Comparison of ENCODE assay signal across 8 cellular contexts in genomic region chr3:152270145-152270870, GRCh38. TPM values are rescaled to one million over a fixed set of nuclear protein-coding genes. Genes with fewer than 3 reads are reported as not detected.
A peak's percentile ranks its signal among the peaks of the same experiment; 100 is the strongest.
DNase-seq lines count a peak whose midpoint lies in the region; ATAC-seq and TF ChIP-seq lines count a peak whose summit lies in the region.

No MANE protein-coding gene starts in this region.

- BruUV-seq in OCI-LY7 (replicated peaks; lab: Mats Ljungman, UMichigan): no TSS peak

- TF ChIP-seq CTCF in OCI-LY7 (conservative IDR thresholded peaks at IDR 0.05; ENCODE audit: low read length) (no peak), mucosa of descending colon (IDR thresholded peaks at IDR 0.05) (no peak)

- H3K4me3 Mint-ChIP-seq in dendritic cell treated with granulocyte-macrophage colony-stimulating factor and Interleukin-4, amounts not matched to agents 40 ng/mL and 50 ng/mL, for 4 days: peak overlapping the region; percentile 96

- peaks cover 72% of the 10 kb centered on the region for H3K79me2 ChIP-seq in OCI-LY7 (ENCODE audit: insufficient read depth, low read depth, low read length)

- peak overlapping the region; percentile 97 for H3K27ac Mint-ChIP-seq in dendritic cell treated with granulocyte-macrophage colony-stimulating factor and Interleukin-4, amounts not matched to agents 40 ng/mL and 50 ng/mL, for 4 days

- peak overlapping the region; percentile 92 for H3K4me2 ChIP-seq in OCI-LY7 (ENCODE audit: low read length)

- no peaks in the 10 kb centered on the region; the same call in 1 of the 2 replicates for H3K9me3 ChIP-seq in OCI-LY7 (ENCODE audit: low read length)
- no peaks in the 10 kb centered on the region for H3K9me3 ChIP-seq in mucosa of descending colon

- H3K4me1 ChIP-seq in OCI-LY7 (ENCODE audit: insufficient read depth, low read length, poor library complexity, severe bottlenecking): peaks cover 64% of the 10 kb centered on the region
- H3K4me1 ChIP-seq in mucosa of descending colon (ENCODE audit: low read depth): peaks cover 49% of the 10 kb centered on the region

- H3K27me3 Mint-ChIP-seq in dendritic cell treated with granulocyte-macrophage colony-stimulating factor and Interleukin-4, amounts not matched to agents 40 ng/mL and 50 ng/mL, for 4 days: no peaks in the 10 kb centered on the region

- H3K27ac ChIP-seq in OCI-LY7 (ENCODE audit: low read depth, low read length, poor library complexity, severe bottlenecking): peak overlapping the region; percentile 94

- peaks cover 47% of the 10 kb centered on the region for H4K20me1 ChIP-seq in OCI-LY7 (ENCODE audit: insufficient read depth, low read length)

- H2AFZ ChIP-seq in OCI-LY7 (ENCODE audit: low read length): no peak overlapping the region

- peaks cover 48% of the 10 kb centered on the region for H3K36me3 Mint-ChIP-seq in dendritic cell treated with granulocyte-macrophage colony-stimulating factor and Interleukin-4, amounts not matched to agents 40 ng/mL and 50 ng/mL, for 4 days (ENCODE audit: low read depth)

- peaks cover 40% of the 10 kb centered on the region for H3K36me3 ChIP-seq in OCI-LY7 (ENCODE audit: insufficient read depth, low read length)
- no peaks in the 10 kb centered on the region for H3K36me3 ChIP-seq in mucosa of descending colon (ENCODE audit: low read depth)

- H3K4me3 ChIP-seq in OCI-LY7 (ENCODE audit: low read depth, low read length, poor library complexity, severe bottlenecking) (peak overlapping the region; percentile 79), mucosa of descending colon (peak overlapping the region; percentile 91)

- CTCF ChIA-PET in OCI-LY7 (lab: Charles Lee; ENCODE audit: unreplicated experiment): no interaction called here

- H3K4me1 Mint-ChIP-seq in dendritic cell treated with granulocyte-macrophage colony-stimulating factor and Interleukin-4, amounts not matched to agents 40 ng/mL and 50 ng/mL, for 4 days (ENCODE audit: low read depth): peaks cover 50% of the 10 kb centered on the region

- intact Hi-C loops in OCI-LY7 (cut with micrococcal nuclease; ENCODE audit: unreplicated experiment) (no loop called here), mucosa of descending colon (cut with DNase I, micrococcal nuclease) (no loop called here)
- intact Hi-C loops in dendritic cell treated with granulocyte-macrophage colony-stimulating factor and Interleukin-4, amounts not matched to agents 40 ng/mL and 50 ng/mL, for 4 days (cut with micrococcal nuclease): loop anchor here (2.0 kb wide), 1 partner anchor 74 kb away; no protein-coding TSS in a partner anchor

- H3K9me3 Mint-ChIP-seq in dendritic cell treated with granulocyte-macrophage colony-stimulating factor and Interleukin-4, amounts not matched to agents 40 ng/mL and 50 ng/mL, for 4 days: no peaks in the 10 kb centered on the region

- ATAC-seq in mucosa of descending colon: peak; percentile 5
- no peak for ATAC-seq in HG03025 (IDR thresholded peaks at IDR 0.05; ENCODE audit: low FRiP score, unreplicated experiment)
- no peak for ATAC-seq in GM19397 (IDR thresholded peaks at IDR 0.05; ENCODE audit: unreplicated experiment)

- no peaks in the 10 kb centered on the region for H3K9me2 ChIP-seq in OCI-LY7 (ENCODE audit: insufficient read depth, low read length)

- DNase-seq in NCI-H345 treated with DMSO at 0.1 percent for 48 hours (lab: John Stamatoyannopoulos, UW; ENCODE audit: unreplicated experiment) (peak; percentile 34), NCI-H345 (lab: John Stamatoyannopoulos, UW) (no peak), OCI-LY7 (ENCODE audit: low spot score) (peak; percentile 37), mucosa of descending colon (no peak), mesenteric fat pad (ENCODE audit: low spot score) (no peak)

- POLR2A ChIA-PET in OCI-LY7 (lab: Charles Lee): interaction anchor here (1.2 to 9.0 kb wide), 6 partner anchors 13 to 72 kb away, joined by 4 to 79 read pairs (median 26); no protein-coding TSS in a partner anchor

RNA-seq across cellular contexts. Expression of gene MBNL1, which starts 1.6 kb away (rescaled TPM):
- total RNA-seq in OCI-LY7 (2014; rRNA removed; shearing (Covaris generic)): 125 and 163 TPM in 2 replicates
- 174 and 184 TPM in 2 replicates for total RNA-seq in OCI-LY7 (2022)
- total RNA-seq in mucosa of descending colon: 100 to 1,000 TPM; 184 to 381 (median 215) TPM
- total RNA-seq in mesenteric fat pad: 284 TPM

Comparison
In these comparisons a context has a peak if more than half of its experiments do, and no peak if none do; other contexts are left out.
1. DNase-seq: peak in NCI-H345 treated with DMSO at 0.1 percent for 48 hours (single experiment) and OCI-LY7 (single experiment); none in NCI-H345 (single experiment), mucosa of descending colon (0 of 3) and mesenteric fat pad (single experiment).